In the genomic region with DNA sequence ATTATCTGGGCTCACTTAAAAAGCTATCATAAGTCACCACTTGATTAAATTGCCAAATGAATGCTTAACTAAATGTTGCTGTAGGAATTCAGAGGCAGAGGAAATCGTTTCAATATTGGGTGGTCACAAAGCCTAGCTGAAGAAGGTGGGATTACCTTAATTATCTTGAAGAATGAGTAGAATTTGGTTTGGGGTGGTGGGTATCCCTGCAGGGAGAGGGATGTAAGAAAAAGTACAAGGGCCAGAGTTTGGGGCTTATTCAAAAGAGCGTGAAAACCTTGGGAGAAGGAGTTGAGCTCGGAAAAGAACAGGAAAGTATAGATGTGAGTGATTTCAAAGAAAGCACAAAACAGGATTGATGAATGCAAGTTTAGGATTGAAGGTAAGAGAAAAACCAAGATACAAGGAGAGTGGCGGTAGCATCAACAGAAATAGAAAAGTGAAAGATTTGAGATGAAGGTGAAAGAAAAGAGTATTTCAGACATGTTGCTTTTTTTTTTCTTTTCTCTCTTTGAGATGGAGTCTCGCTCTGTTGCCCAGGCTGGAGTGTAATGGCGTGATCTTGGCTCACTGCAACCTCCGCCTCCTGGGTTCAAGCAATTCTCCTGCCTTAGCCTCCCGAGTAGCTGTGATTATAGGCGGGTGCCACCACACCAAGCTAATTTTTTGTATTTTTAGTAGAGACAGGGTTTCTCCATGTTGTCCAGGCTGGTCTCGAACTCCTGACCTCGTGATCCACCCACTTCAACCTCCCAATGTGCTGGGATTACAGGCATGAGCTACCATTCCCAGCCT, we compare ENCODE assay signal across 9 cellular contexts. TPM values are rescaled to one million over a fixed set of nuclear protein-coding genes. Genes with fewer than 3 reads are reported as not detected.
DNase-seq lines count a peak whose midpoint lies in the region; ATAC-seq and TF ChIP-seq lines count a peak whose summit lies in the region.
"Had no signal": no experiment of that assay in that cellular context is flagged by ENCODE, and none has a peak within 500 bp of the region (broad histone marks: within the 10 kb centered on the region; RNA-seq: fewer than 3 reads in every experiment).

No MANE protein-coding gene starts in this region.

- TF ChIP-seq CTCF in nephron (IDR thresholded peaks at IDR 0.05; ENCODE audit: unreplicated experiment in 3 of 3) = no peak

- H3K4me1 ChIP-seq in ES-I3 (ENCODE audit: insufficient read depth, low read length) = no peaks in the 10 kb centered on the region

- no peak for DNase-seq in MG63
- no peak for DNase-seq in central memory CD8-positive, alpha-beta T cell (ENCODE audit: low spot score in 2 of 2)
- no peak for DNase-seq in NK-92 (lab: John Stamatoyannopoulos, UW; ENCODE audit: unreplicated experiment)
- no peak for DNase-seq in HK-2 (ENCODE audit: unreplicated experiment)
- DNase-seq: NCI-H2029, SIG-M5 had no signal

- no peak for ATAC-seq in central memory CD8-positive, alpha-beta T cell (replicated peaks; ENCODE audit: extremely low read depth, poor library complexity, severe bottlenecking)
- ATAC-seq in HG02571 (IDR thresholded peaks at IDR 0.05; ENCODE audit: unreplicated experiment) = no peak

- peaks cover 11% of the 10 kb centered on the region for H3K4me1 Mint-ChIP-seq in central memory CD8-positive, alpha-beta T cell
- H3K4me1 Mint-ChIP-seq in nephron = peaks cover 18% of the 10 kb centered on the region

- peak overlapping the region; percentile 84 for H3K27ac Mint-ChIP-seq in central memory CD8-positive, alpha-beta T cell (ENCODE audit: low read depth)
- H3K27ac Mint-ChIP-seq in nephron = peak overlapping the region in 2 of 3 experiments; percentile 76 to 90

- no peaks in the 10 kb centered on the region for H3K27me3 Mint-ChIP-seq in central memory CD8-positive, alpha-beta T cell
- H3K27me3 Mint-ChIP-seq in nephron (ENCODE audit: low read depth) = no peaks in the 10 kb centered on the region

- H3K36me3 Mint-ChIP-seq in central memory CD8-positive, alpha-beta T cell (ENCODE audit: insufficient read depth) = peaks cover 5% of the 10 kb centered on the region
- H3K36me3 Mint-ChIP-seq in nephron (ENCODE audit: low read depth) = peaks cover 17% of the 10 kb centered on the region

- peak overlapping the region; percentile 88 for H3K4me3 Mint-ChIP-seq in central memory CD8-positive, alpha-beta T cell
- peak overlapping the region; percentile 83 to 90 (median 86) for H3K4me3 Mint-ChIP-seq in nephron

- no peaks in the 10 kb centered on the region for H3K36me3 ChIP-seq in ES-I3 (ENCODE audit: insufficient read depth, low read length)
- H3K36me3 ChIP-seq in MG63 = no peaks in the 10 kb centered on the region

- no peaks in the 10 kb centered on the region for H3K9me3 Mint-ChIP-seq in central memory CD8-positive, alpha-beta T cell
- no peaks in the 10 kb centered on the region for H3K9me3 Mint-ChIP-seq in nephron

- H3K27me3 ChIP-seq in MG63 = no peaks in the 10 kb centered on the region

- H3K9ac ChIP-seq in ES-I3 (ENCODE audit: low read depth, low read length) = peak overlapping the region; percentile 81; the same call in 1 of the 2 replicates

- peak overlapping the region; percentile 69 for H3K4me3 ChIP-seq in MG63

- H3K9me3 ChIP-seq in ES-I3 (ENCODE audit: control insufficient read depth, insufficient read depth, low read length) (no peaks in the 10 kb centered on the region), MG63 (no peaks in the 10 kb centered on the region)

RNA-seq across cellular contexts. Expression of a gene that starts 1.7 kb away (rescaled TPM):
- total RNA-seq in MG63 (2014; rRNA removed; shearing (Covaris generic); ENCODE audit: low replicate concordance) = 1.4 and 2.2 TPM in 2 replicates

RNA-seq across cellular contexts. Expression of a gene that starts 18.8 kb away (rescaled TPM):
- total RNA-seq in MG63 (2014; rRNA removed; shearing (Covaris generic); ENCODE audit: low replicate concordance) = 5.9 and 9.8 TPM in 2 replicates
